Comparison of ENCODE assay signal across 16 cellular contexts in genomic region chr2:152367547-152368250, GRCh38. TPM values are rescaled to one million over a fixed set of nuclear protein-coding genes. Genes with fewer than 3 reads are reported as not detected.
A peak's percentile ranks its signal among the peaks of the same experiment; 100 is the strongest.
DNase-seq lines count a peak whose midpoint lies in the region; ATAC-seq, FAIRE-seq and TF ChIP-seq lines count a peak whose summit lies in the region.
"Had no signal": no experiment of that assay in that cellular context is flagged by ENCODE, and none has a peak within 500 bp of the region (broad histone marks: within the 10 kb centered on the region; RNA-seq: fewer than 3 reads in every experiment).

No MANE protein-coding gene starts in this region.

- H3K27ac Mint-ChIP-seq in endothelial cell (ENCODE audit: unreplicated experiment): no peak overlapping the region
- H3K27ac Mint-ChIP-seq: activated CD4-positive, alpha-beta T cell treated with anti-CD3 and anti-CD28 coated beads, Interleukin-2, amount 10 ng/mL, durations not matched to agents 7 days and 5 days; stimulated activated naive CD8-positive, alpha-beta T cell treated with anti-CD3 and anti-CD28 coated beads, Interleukin-15, amount 100 ng/mL, for 72 hours had no signal

- TF ChIP-seq POLR2A in upper lobe of left lung (IDR thresholded peaks at IDR 0.05): no peak

- H3K9me3 ChIP-seq in upper lobe of left lung: no peaks in the 10 kb centered on the region

- no peak overlapping the region for H3K27ac ChIP-seq in upper lobe of left lung

- peak; percentile 82 for ATAC-seq in GM18499 (IDR thresholded peaks at IDR 0.05; ENCODE audit: insufficient read depth, unreplicated experiment)
- peak; percentile 97 for ATAC-seq in GM21447 (IDR thresholded peaks at IDR 0.05; ENCODE audit: unreplicated experiment)
- ATAC-seq in HG03095 (IDR thresholded peaks at IDR 0.05; ENCODE audit: unreplicated experiment): peak; percentile 86
- ATAC-seq in upper lobe of left lung (ENCODE audit: low FRiP score in 2 of 2): no peak
- ATAC-seq: stimulated activated naive CD8-positive, alpha-beta T cell treated with anti-CD3 and anti-CD28 coated beads, Interleukin-15, amount 100 ng/mL, for 72 hours had no signal

- H3K4me3 ChIP-seq in bronchial epithelial cell (ENCODE audit: low read depth, low read length): no peak overlapping the region
- H3K4me3 ChIP-seq in upper lobe of left lung: no peak overlapping the region
- H3K4me3 ChIP-seq: lung had no signal

- H3K27me3 ChIP-seq in bronchial epithelial cell (ENCODE audit: control insufficient read depth, insufficient read depth, low read length): no peaks in the 10 kb centered on the region
- no peaks in the 10 kb centered on the region for H3K27me3 ChIP-seq in upper lobe of left lung

- FAIRE-seq in bronchial epithelial cell (lab: Jason Lieb, UNC): no peak

- H3K4me1 ChIP-seq in upper lobe of left lung: peaks cover 4 to 14% (median 9%) of the 10 kb centered on the region in 4 donors

- TF ChIP-seq CTCF in bronchial epithelial cell (IDR thresholded peaks at IDR 0.05; ENCODE audit: insufficient read depth, low read length, severe bottlenecking): no peak
- no peak for TF ChIP-seq CTCF in upper lobe of left lung (IDR thresholded peaks at IDR 0.05)
- no peak for TF ChIP-seq CTCF in endothelial cell (IDR thresholded peaks at IDR 0.05; ENCODE audit: unreplicated experiment)

- no peaks in the 10 kb centered on the region for H3K9me3 Mint-ChIP-seq in endothelial cell (ENCODE audit: unreplicated experiment)
- H3K9me3 Mint-ChIP-seq: activated CD4-positive, alpha-beta T cell treated with anti-CD3 and anti-CD28 coated beads, Interleukin-2, amount 10 ng/mL, durations not matched to agents 7 days and 5 days; stimulated activated naive CD8-positive, alpha-beta T cell treated with anti-CD3 and anti-CD28 coated beads, Interleukin-15, amount 100 ng/mL, for 72 hours had no signal

- H3K4me1 Mint-ChIP-seq in endothelial cell (ENCODE audit: unreplicated experiment): peaks cover 23% of the 10 kb centered on the region
- H3K4me1 Mint-ChIP-seq: stimulated activated naive CD8-positive, alpha-beta T cell treated with anti-CD3 and anti-CD28 coated beads, Interleukin-15, amount 100 ng/mL, for 72 hours had no signal

- peaks cover 5% of the 10 kb centered on the region for H3K27me3 Mint-ChIP-seq in endothelial cell (ENCODE audit: unreplicated experiment)
- H3K27me3 Mint-ChIP-seq: progenitor cell of endocrine pancreas had no signal

- no peaks in the 10 kb centered on the region for H3K36me3 ChIP-seq in bronchial epithelial cell (ENCODE audit: control insufficient read depth, insufficient read depth, low read length)
- no peaks in the 10 kb centered on the region for H3K36me3 ChIP-seq in upper lobe of left lung

- H3K4me3 Mint-ChIP-seq in endothelial cell (ENCODE audit: unreplicated experiment): no peak overlapping the region
- H3K4me3 Mint-ChIP-seq: activated CD4-positive, alpha-beta T cell treated with anti-CD3 and anti-CD28 coated beads, Interleukin-2, amount 10 ng/mL, durations not matched to agents 7 days and 5 days; stimulated activated naive CD8-positive, alpha-beta T cell treated with anti-CD3 and anti-CD28 coated beads, Interleukin-15, amount 100 ng/mL, for 72 hours had no signal

- TF ChIP-seq EP300 in upper lobe of left lung (IDR thresholded peaks at IDR 0.05): no peak

- no peaks in the 10 kb centered on the region for H3K36me3 Mint-ChIP-seq in endothelial cell (ENCODE audit: low read depth, unreplicated experiment)

- DNase-seq in bronchial epithelial cell (ENCODE audit: low read depth) (peak; percentile 57), NCI-H345 (lab: John Stamatoyannopoulos, UW) (no peak), upper lobe of left lung (no peak), OCI-M2 (lab: John Stamatoyannopoulos, UW; ENCODE audit: unreplicated experiment) (no peak), endothelial cell (ENCODE audit: low spot score) (no peak)
- DNase-seq: activated CD4-positive, alpha-beta T cell treated with anti-CD3 and anti-CD28 coated beads, Interleukin-2, amount 10 ng/mL, durations not matched to agents 7 days and 5 days; activated naive CD4-positive, alpha-beta T cell treated with Interleukin-2 at 50 U/mL for 16 hours; foreskin melanocyte; NCI-H82; stimulated activated CD4-positive, alpha-beta T cell treated with anti-CD3 and anti-CD28 coated beads, Interleukin-2, amount 100 ng/mL, for 48 hours; stimulated activated naive CD8-positive, alpha-beta T cell treated with anti-CD3 and anti-CD28 coated beads, Interleukin-15, amount 100 ng/mL, for 72 hours had no signal

- 85 to 91% methylated on average over 8 of the region's 8 CpGs for WGBS in upper lobe of left lung, 2 donors

RNA-seq across cellular contexts. Expression of gene FMNL2, which starts 32.7 kb away (rescaled TPM):
- total RNA-seq in bronchial epithelial cell (15.1 and 24.7 TPM in 2 replicates), upper lobe of left lung (100 to 1,000 TPM in 1 of 6 donors, 10 to 100 TPM in 5; 49.9 to 160 (median 66.9) TPM), endothelial cell (ENCODE audit: unreplicated experiment) (41.7 TPM)

Comparison
In these comparisons a context has a peak if more than half of its experiments do, and no peak if none do; other contexts are left out.
1. ATAC-seq: peak in GM18499 (single experiment), GM21447 (single experiment) and HG03095 (single experiment); none in upper lobe of left lung (0 of 2).